1 cellular context compared by ENCODE assay signal in the genomic region with DNA sequence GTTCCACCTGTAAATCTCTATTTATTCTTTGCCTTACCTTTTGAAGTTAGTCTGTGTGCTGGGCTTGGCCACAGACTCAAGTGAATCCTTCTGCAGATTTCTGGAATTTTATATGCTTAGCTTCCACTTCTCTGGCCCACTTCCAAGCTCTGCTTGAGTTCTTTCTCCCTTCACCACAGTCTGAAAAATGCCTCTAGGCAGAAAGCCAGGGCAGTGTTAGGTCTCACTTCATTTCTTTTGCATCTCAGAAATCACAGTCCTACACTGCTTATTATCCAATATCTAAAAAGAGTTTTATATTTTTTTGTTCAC.
TF ChIP-seq lines count a peak whose summit lies in the region.

No MANE protein-coding gene starts in this region.

TF ChIP-seq in WTC11, 78 proteins besides CTCF, POLR2A, EP300 and RAD21 (continued from another document):
- TF ChIP-seq, protein P1, sequence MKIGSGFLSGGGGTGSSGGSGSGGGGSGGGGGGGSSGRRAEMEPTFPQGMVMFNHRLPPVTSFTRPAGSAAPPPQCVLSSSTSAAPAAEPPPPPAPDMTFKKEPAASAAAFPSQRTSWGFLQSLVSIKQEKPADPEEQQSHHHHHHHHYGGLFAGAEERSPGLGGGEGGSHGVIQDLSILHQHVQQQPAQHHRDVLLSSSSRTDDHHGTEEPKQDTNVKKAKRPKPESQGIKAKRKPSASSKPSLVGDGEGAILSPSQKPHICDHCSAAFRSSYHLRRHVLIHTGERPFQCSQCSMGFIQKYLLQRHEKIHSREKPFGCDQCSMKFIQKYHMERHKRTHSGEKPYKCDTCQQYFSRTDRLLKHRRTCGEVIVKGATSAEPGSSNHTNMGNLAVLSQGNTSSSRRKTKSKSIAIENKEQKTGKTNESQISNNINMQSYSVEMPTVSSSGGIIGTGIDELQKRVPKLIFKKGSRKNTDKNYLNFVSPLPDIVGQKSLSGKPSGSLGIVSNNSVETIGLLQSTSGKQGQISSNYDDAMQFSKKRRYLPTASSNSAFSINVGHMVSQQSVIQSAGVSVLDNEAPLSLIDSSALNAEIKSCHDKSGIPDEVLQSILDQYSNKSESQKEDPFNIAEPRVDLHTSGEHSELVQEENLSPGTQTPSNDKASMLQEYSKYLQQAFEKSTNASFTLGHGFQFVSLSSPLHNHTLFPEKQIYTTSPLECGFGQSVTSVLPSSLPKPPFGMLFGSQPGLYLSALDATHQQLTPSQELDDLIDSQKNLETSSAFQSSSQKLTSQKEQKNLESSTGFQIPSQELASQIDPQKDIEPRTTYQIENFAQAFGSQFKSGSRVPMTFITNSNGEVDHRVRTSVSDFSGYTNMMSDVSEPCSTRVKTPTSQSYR (CRISPR knock-in tag; IDR thresholded peaks at IDR 0.05): no peak
- no peak for TF ChIP-seq ZNF232 (CRISPR knock-in tag; IDR thresholded peaks at IDR 0.05)
- TF ChIP-seq, protein P2, sequence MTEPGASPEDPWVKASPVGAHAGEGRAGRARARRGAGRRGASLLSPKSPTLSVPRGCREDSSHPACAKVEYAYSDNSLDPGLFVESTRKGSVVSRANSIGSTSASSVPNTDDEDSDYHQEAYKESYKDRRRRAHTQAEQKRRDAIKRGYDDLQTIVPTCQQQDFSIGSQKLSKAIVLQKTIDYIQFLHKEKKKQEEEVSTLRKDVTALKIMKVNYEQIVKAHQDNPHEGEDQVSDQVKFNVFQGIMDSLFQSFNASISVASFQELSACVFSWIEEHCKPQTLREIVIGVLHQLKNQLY (CRISPR knock-in tag; IDR thresholded peaks at IDR 0.05): no peak
- no peak for TF ChIP-seq SP1 (CRISPR knock-in tag; conservative IDR thresholded peaks at IDR 0.05)
- no peak for TF ChIP-seq ZNF121 (CRISPR knock-in tag; IDR thresholded peaks at IDR 0.05)
- TF ChIP-seq ESRRA (CRISPR knock-in tag; IDR thresholded peaks at IDR 0.05; ENCODE audit: borderline replicate concordance): no peak
- no peak for TF ChIP-seq OVOL2 (CRISPR knock-in tag; IDR thresholded peaks at IDR 0.05; ENCODE audit: borderline replicate concordance)
TF ChIP-seq in WTC11: peak in this region for 0.
